In genomic region chr1:11783556-11783955, GRCh38 we compare ENCODE assay signal across 24 cellular contexts. TPM values are rescaled to one million over a fixed set of nuclear protein-coding genes. Genes with fewer than 3 reads are reported as not detected.
"Had no signal": no experiment of that assay in that cellular context is flagged by ENCODE, and none has a peak within 500 bp of the region (broad histone marks: within the 10 kb centered on the region; RNA-seq: fewer than 3 reads in every experiment).

No MANE protein-coding gene starts in this region.

- H3K79me2 ChIP-seq: hepatocyte, parathyroid adenoma had no signal

- H3K9me3 ChIP-seq: colonic mucosa, esophagus squamous epithelium, gastroesophageal sphincter, prostate gland, spleen had no signal

- H3K9ac ChIP-seq: parathyroid adenoma had no signal

- H3K27me3 ChIP-seq: colonic mucosa, esophagus squamous epithelium, gastroesophageal sphincter, hepatocyte, spleen had no signal

- H3K4me3 Mint-ChIP-seq: nephron had no signal

- ATAC-seq: gastroesophageal sphincter, left colon, sciatic nerve had no signal

- H3K9me3 Mint-ChIP-seq: naive B cell, nephron had no signal

- H3K36me3 Mint-ChIP-seq: naive B cell had no signal

- H3K27ac ChIP-seq: colonic mucosa, hepatocyte, parathyroid adenoma, prostate gland had no signal

- H3K36me3 ChIP-seq: colonic mucosa, esophagus squamous epithelium, gastroesophageal sphincter, prostate gland had no signal

- H2AFZ ChIP-seq: hepatocyte, parathyroid adenoma had no signal

- DNase-seq: colonic mucosa; dermis blood vessel endothelial cell; esophagus squamous epithelium; foreskin fibroblast; glutamatergic neuron; kidney; left colon; mesendoderm; naive B cell; occipital lobe; stimulated activated CD4-positive, alpha-beta T cell treated with anti-CD3 and anti-CD28 coated beads, Interleukin-15, amount 100 ng/mL, for 24 hours; stimulated activated CD4-positive, alpha-beta T cell treated with anti-CD3 and anti-CD28 coated beads, Interleukin-1b, Interleukin-23, amount 100 ng/mL, for 48 hours; stimulated activated CD4-positive, alpha-beta T cell treated with anti-CD3 and anti-CD28 coated beads, Interleukin-4, amount 100 ng/mL, for 4 hours; stimulated activated naive CD4-positive, alpha-beta T cell treated with Interleukin-2 at 50 U/mL for 16 hours; trophoblast cell had no signal

- H3K4me2 ChIP-seq: hepatocyte had no signal

- H3K4me3 ChIP-seq: colonic mucosa, esophagus squamous epithelium, gastroesophageal sphincter, hepatocyte, prostate gland, spleen had no signal

RNA-seq across cellular contexts. Expression of gene C1orf167, which starts 21.6 kb away (rescaled TPM):
- total RNA-seq: colonic mucosa, dermis blood vessel endothelial cell, epithelial cell of proximal tubule, hepatocyte, left colon, liver, occipital lobe had no signal
